39 cellular contexts compared by ENCODE assay signal in the genomic region with DNA sequence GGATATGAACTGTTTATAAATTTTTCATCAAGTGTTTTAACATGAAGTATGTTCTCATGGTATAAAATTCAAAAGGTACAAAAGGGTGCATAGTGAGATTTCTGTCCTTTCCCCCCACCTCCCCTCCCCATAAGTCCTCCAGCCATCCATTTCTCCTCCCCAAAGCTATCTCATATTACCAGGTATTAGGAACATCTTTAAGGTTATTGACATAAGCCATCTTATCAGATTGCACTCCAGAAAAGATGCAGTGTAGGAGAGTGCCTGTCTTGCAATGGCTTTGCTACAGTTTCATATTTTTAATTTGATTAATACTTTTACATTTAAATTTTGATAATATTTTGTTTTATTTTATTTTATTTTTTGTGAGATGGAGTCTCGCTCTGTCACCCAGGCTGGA. TPM values are rescaled to one million over a fixed set of nuclear protein-coding genes. Genes with fewer than 3 reads are reported as not detected.
"Had no signal": no experiment of that assay in that cellular context is flagged by ENCODE, and none has a peak within 500 bp of the region (broad histone marks: within the 10 kb centered on the region; RNA-seq: fewer than 3 reads in every experiment).

No MANE protein-coding gene starts in this region.

- DNase-seq: Karpas-422, Kasumi-1, MG63, MM.1S, MV-4-11, NCI-H1048, NCI-H1092, NCI-H1092 treated with DMSO at 0.1 percent for 48 hours, NCI-H1105, NCI-H1105 treated with DMSO at 0.1 percent for 48 hours, NCI-H1417, NCI-H1417 treated with DMSO at 0.1 percent for 48 hours, NCI-H1436, NCI-H1436 treated with DMSO at 0.1 percent for 48 hours, NCI-H146, NCI-H1694, NCI-H1694 treated with DMSO at 0.1 percent for 48 hours, NCI-H187, NCI-H187 treated with DMSO at 0.1 percent for 48 hours, NCI-H1930, NCI-H2029, NCI-H2029 treated with DMSO at 0.1 percent for 48 hours, NCI-H2081, NCI-H2081 treated with DMSO at 0.1 percent for 48 hours, NCI-H2107, NCI-H2171, NCI-H2171 treated with DMSO at 0.1 percent for 48 hours, NCI-H2227 treated with DMSO at 0.1 percent for 48 hours, NCI-H226, NCI-H345, NCI-H446, NCI-H446 treated with DMSO at 0.1 percent for 48 hours, NCI-H510A, NCI-H510A treated with DMSO at 0.1 percent for 48 hours, NCI-H524 had no signal

- H3K9me3 ChIP-seq: MG63 had no signal

- H3K36me3 ChIP-seq: MG63 had no signal

- H3K4me3 ChIP-seq: MG63 had no signal

RNA-seq across cellular contexts. Expression of a gene that starts 13.5 kb away (rescaled TPM):
- total RNA-seq: MCF 10A had no signal

RNA-seq across cellular contexts. Expression of a gene that starts 32.9 kb away (rescaled TPM):
- total RNA-seq: LHCN-M2, M059J, MCF 10A, NCI-H460 had no signal
